ENCODE assay signal across 23 cellular contexts in genomic region chr15:57018151-57018550, GRCh38.
A peak's percentile ranks its signal among the peaks of the same experiment; 100 is the strongest.
DNase-seq lines count a peak whose midpoint lies in the region; ATAC-seq and TF ChIP-seq lines count a peak whose summit lies in the region.
"Had no signal": no experiment of that assay in that cellular context is flagged by ENCODE, and none has a peak within 500 bp of the region (broad histone marks: within the 10 kb centered on the region; RNA-seq: fewer than 3 reads in every experiment).

No MANE protein-coding gene starts in this region.

- DNase-seq in NOMO-1 treated with DMSO at 0.1 percent for 48 hours (lab: John Stamatoyannopoulos, UW; ENCODE audit: unreplicated experiment): peak; percentile 9
- no peak for DNase-seq in NOMO-1 treated with dmso at 0.1 percent for 144 hours (lab: John Stamatoyannopoulos, UW; ENCODE audit: unreplicated experiment)
- DNase-seq in WTC11 (ENCODE audit: low spot score): no peak
- DNase-seq in memory B cell (ENCODE audit: low spot score in 2 of 2): no peak
- DNase-seq in substantia nigra (lab: John Stamatoyannopoulos, UW): no peak
- DNase-seq in suprapubic skin (ENCODE audit: low spot score in 2 of 2): no peak
- DNase-seq in left lung: no peak
- no peak for DNase-seq in NCI-H2196 (lab: John Stamatoyannopoulos, UW; ENCODE audit: unreplicated experiment)
- DNase-seq: BE2C; CD4-positive, CD25-positive, alpha-beta regulatory T cell; COR-L47; DMS153; Kasumi-1; MG63; NCI-H1092; NCI-H1436 treated with DMSO at 0.1 percent for 48 hours; NCI-H2029; NCI-H2171; NCI-H446; Right ventricle myocardium superior; SK-N-SH had no signal

- no peaks in the 10 kb centered on the region for H3K27me3 Mint-ChIP-seq in WTC11 (ENCODE audit: low read depth)
- no peaks in the 10 kb centered on the region for H3K27me3 Mint-ChIP-seq in memory B cell
- H3K27me3 Mint-ChIP-seq: CD4-positive, CD25-positive, alpha-beta regulatory T cell had no signal

- H3K36me3 Mint-ChIP-seq in WTC11 (peaks cover 22% of the 10 kb centered on the region), memory B cell (peaks cover 12% of the 10 kb centered on the region)

- H3K4me3 Mint-ChIP-seq in WTC11: no peak overlapping the region
- no peak overlapping the region for H3K4me3 Mint-ChIP-seq in memory B cell
- H3K4me3 Mint-ChIP-seq: CD4-positive, CD25-positive, alpha-beta regulatory T cell had no signal

- no peak for TF ChIP-seq EP300 in suprapubic skin (IDR thresholded peaks at IDR 0.05)

- H3K9me3 ChIP-seq in suprapubic skin: no peaks in the 10 kb centered on the region
- no peaks in the 10 kb centered on the region for H3K9me3 ChIP-seq in left lung
- H3K9me3 ChIP-seq: BE2C, SK-N-SH had no signal

- no peak for TF ChIP-seq CTCF in WTC11 (IDR thresholded peaks at IDR 0.05)
- TF ChIP-seq CTCF in suprapubic skin (IDR thresholded peaks at IDR 0.05): no peak
- no peak for TF ChIP-seq CTCF in left lung (IDR thresholded peaks at IDR 0.05)

- CTCF ChIA-PET in WTC11 (lab: Charles Lee): interaction anchor here (1.0 to 1.6 kb wide), 3 partner anchors 62 to 288 kb away, joined by 3 to 4 read pairs (median 3); no protein-coding TSS in a partner anchor

- peaks cover 24% of the 10 kb centered on the region for H3K9me3 Mint-ChIP-seq in WTC11
- no peaks in the 10 kb centered on the region for H3K9me3 Mint-ChIP-seq in memory B cell

- H3K4me1 Mint-ChIP-seq in WTC11: peaks cover 39% of the 10 kb centered on the region
- H3K4me1 Mint-ChIP-seq in memory B cell: peaks cover 28% of the 10 kb centered on the region

- H3K27me3 ChIP-seq in suprapubic skin (no peaks in the 10 kb centered on the region), left lung (no peaks in the 10 kb centered on the region)
- H3K27me3 ChIP-seq: BE2C, MG63 had no signal

- intact Hi-C loops in left lung (cut with DNase I): no loop called here

- no peak for TF ChIP-seq POLR2A in suprapubic skin (IDR thresholded peaks at IDR 0.05)

- POLR2A ChIA-PET in WTC11 (lab: Charles Lee): no interaction called here

- peaks cover 31% of the 10 kb centered on the region for H3K4me1 ChIP-seq in suprapubic skin
- peaks cover 0 to 14% of the 10 kb centered on the region in 2 donors for H3K4me1 ChIP-seq in left lung

- ATAC-seq in WTC11: no peak
- no peak for ATAC-seq in memory B cell (ENCODE audit: low read depth)
- ATAC-seq in left lung: no peak

- H3K27ac ChIP-seq in substantia nigra (ENCODE audit: low read depth, low read length, poor library complexity, severe bottlenecking) (peak overlapping the region; percentile 46), suprapubic skin (no peak overlapping the region), left lung (no peak overlapping the region)
- H3K27ac ChIP-seq: 22Rv1, HL-60 had no signal

- H3K36me3 ChIP-seq in suprapubic skin (no peaks in the 10 kb centered on the region), left lung (no peaks in the 10 kb centered on the region)
- H3K36me3 ChIP-seq: BE2C, MG63 had no signal

- H3K27ac Mint-ChIP-seq in WTC11 (0 out of 2 replicates have a peak overlapping the region, but pooled peaks have one; percentile 10), memory B cell (peak overlapping the region; percentile 38)

- H3K4me3 ChIP-seq in suprapubic skin (no peak overlapping the region), left lung (no peak overlapping the region)
- H3K4me3 ChIP-seq: MG63 had no signal

- 75% methylated on average over 4 of the region's 4 CpGs for WGBS in suprapubic skin

TF ChIP-seq in WTC11, 78 proteins besides CTCF, POLR2A, EP300 and RAD21 (continues in another document):
- TF ChIP-seq ESRRA (CRISPR knock-in tag; IDR thresholded peaks at IDR 0.05; ENCODE audit: borderline replicate concordance) (no peak), GABPB1 (CRISPR knock-in tag; IDR thresholded peaks at IDR 0.05) (no peak), NFYB (CRISPR knock-in tag; conservative IDR thresholded peaks at IDR 0.05; ENCODE audit: low read depth) (no peak), ZNF263 (CRISPR knock-in tag; IDR thresholded peaks at IDR 0.05; ENCODE audit: low read depth) (no peak), ATF1 (CRISPR knock-in tag; IDR thresholded peaks at IDR 0.05) (no peak), ZNF232 (CRISPR knock-in tag; IDR thresholded peaks at IDR 0.05) (no peak), PRDM15 (CRISPR knock-in tag; IDR thresholded peaks at IDR 0.05) (no peak), ZNF671 (CRISPR knock-in tag; IDR thresholded peaks at IDR 0.05) (no peak)
- TF ChIP-seq, protein P1, sequence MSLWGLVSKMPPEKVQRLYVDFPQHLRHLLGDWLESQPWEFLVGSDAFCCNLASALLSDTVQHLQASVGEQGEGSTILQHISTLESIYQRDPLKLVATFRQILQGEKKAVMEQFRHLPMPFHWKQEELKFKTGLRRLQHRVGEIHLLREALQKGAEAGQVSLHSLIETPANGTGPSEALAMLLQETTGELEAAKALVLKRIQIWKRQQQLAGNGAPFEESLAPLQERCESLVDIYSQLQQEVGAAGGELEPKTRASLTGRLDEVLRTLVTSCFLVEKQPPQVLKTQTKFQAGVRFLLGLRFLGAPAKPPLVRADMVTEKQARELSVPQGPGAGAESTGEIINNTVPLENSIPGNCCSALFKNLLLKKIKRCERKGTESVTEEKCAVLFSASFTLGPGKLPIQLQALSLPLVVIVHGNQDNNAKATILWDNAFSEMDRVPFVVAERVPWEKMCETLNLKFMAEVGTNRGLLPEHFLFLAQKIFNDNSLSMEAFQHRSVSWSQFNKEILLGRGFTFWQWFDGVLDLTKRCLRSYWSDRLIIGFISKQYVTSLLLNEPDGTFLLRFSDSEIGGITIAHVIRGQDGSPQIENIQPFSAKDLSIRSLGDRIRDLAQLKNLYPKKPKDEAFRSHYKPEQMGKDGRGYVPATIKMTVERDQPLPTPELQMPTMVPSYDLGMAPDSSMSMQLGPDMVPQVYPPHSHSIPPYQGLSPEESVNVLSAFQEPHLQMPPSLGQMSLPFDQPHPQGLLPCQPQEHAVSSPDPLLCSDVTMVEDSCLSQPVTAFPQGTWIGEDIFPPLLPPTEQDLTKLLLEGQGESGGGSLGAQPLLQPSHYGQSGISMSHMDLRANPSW (CRISPR knock-in tag; conservative IDR thresholded peaks at IDR 0.05; ENCODE audit: low read depth): no peak
- TF ChIP-seq, protein P2, sequence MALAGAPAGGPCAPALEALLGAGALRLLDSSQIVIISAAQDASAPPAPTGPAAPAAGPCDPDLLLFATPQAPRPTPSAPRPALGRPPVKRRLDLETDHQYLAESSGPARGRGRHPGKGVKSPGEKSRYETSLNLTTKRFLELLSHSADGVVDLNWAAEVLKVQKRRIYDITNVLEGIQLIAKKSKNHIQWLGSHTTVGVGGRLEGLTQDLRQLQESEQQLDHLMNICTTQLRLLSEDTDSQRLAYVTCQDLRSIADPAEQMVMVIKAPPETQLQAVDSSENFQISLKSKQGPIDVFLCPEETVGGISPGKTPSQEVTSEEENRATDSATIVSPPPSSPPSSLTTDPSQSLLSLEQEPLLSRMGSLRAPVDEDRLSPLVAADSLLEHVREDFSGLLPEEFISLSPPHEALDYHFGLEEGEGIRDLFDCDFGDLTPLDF (CRISPR knock-in tag; IDR thresholded peaks at IDR 0.05): no peak
- TF ChIP-seq, protein P3, sequence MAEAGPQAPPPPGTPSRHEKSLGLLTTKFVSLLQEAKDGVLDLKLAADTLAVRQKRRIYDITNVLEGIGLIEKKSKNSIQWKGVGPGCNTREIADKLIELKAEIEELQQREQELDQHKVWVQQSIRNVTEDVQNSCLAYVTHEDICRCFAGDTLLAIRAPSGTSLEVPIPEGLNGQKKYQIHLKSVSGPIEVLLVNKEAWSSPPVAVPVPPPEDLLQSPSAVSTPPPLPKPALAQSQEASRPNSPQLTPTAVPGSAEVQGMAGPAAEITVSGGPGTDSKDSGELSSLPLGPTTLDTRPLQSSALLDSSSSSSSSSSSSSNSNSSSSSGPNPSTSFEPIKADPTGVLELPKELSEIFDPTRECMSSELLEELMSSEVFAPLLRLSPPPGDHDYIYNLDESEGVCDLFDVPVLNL (CRISPR knock-in tag; IDR thresholded peaks at IDR 0.05; ENCODE audit: borderline replicate concordance, low read depth): no peak
- TF ChIP-seq, protein P4, sequence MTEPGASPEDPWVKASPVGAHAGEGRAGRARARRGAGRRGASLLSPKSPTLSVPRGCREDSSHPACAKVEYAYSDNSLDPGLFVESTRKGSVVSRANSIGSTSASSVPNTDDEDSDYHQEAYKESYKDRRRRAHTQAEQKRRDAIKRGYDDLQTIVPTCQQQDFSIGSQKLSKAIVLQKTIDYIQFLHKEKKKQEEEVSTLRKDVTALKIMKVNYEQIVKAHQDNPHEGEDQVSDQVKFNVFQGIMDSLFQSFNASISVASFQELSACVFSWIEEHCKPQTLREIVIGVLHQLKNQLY (CRISPR knock-in tag; IDR thresholded peaks at IDR 0.05): no peak
